In the genomic region with DNA sequence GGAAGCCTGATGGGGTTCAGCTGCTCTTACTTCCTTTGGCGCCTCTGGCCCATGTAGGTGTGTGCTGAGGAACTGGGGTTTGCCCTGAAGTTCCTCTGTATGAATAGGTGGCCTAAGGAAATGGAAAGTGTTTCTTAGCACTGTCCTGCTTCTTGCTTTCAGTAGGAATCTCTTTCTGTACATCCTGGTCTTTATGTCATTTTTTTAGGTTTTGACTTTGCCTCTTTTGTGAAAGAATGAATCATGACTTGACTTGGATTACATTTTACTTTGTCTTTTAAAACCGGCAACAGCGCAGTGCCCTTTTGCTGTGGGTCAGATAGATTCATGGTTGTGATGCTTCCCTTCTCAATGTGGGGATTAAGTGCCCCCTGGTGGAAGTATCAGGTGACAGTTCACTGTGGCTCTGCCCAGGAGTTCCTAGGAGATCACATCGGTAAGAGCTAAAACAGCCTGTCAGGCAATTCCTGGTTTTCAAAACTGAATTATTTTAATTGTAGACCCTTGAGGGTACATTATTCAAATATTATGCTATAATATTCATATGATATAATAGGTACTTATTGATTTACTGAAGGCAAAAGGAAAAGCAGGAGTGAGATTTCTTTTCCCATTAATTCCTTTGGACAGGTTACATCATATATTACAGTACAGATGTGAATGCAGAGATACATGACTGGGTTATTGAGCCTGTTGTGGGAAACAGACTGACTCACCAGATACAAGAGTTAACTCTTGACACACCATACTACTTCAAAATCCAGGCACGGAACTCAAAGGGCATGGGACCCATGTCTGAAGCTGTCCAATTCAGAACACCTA, we compare ENCODE assay signal across 9 cellular contexts.
DNase-seq lines count a peak whose midpoint lies in the region; ATAC-seq, FAIRE-seq and TF ChIP-seq lines count a peak whose summit lies in the region.
"Had no signal": no experiment of that assay in that cellular context is flagged by ENCODE, and none has a peak within 500 bp of the region (broad histone marks: within the 10 kb centered on the region; RNA-seq: fewer than 3 reads in every experiment).

No MANE protein-coding gene starts in this region.

- ATAC-seq in stimulated activated naive B cell treated with anti-CD40 and anti-IgM and Interleukin-4, amounts not matched to agents 10 μg/mL and 1 μg/mL and 100 μg/mL, for 72 hours (replicated peaks): peak; percentile 90 to 92
- ATAC-seq in GM19351 (IDR thresholded peaks at IDR 0.05; ENCODE audit: unreplicated experiment): no peak

- no peak overlapping the region for H3K4me3 Mint-ChIP-seq in mesothelial cell of epicardium
- H3K4me3 Mint-ChIP-seq in stimulated activated naive B cell treated with anti-CD40 and anti-IgM and Interleukin-4, amounts not matched to agents 10 μg/mL and 1 μg/mL and 100 μg/mL, for 72 hours: no peak overlapping the region
- H3K4me3 Mint-ChIP-seq: stimulated activated naive CD8-positive, alpha-beta T cell treated with anti-CD3 and anti-CD28 coated beads, Interleukin-15, Interleukin-2, amounts not matched to agents 100 ng/mL and 50 ng/mL, for 24 hours had no signal

- peak; percentile 59 for FAIRE-seq in endometrium (lab: Jason Lieb, UNC)

- TF ChIP-seq CTCF in C4-2B (conservative IDR thresholded peaks at IDR 0.05) (peak; percentile 93), mesothelial cell of epicardium (IDR thresholded peaks at IDR 0.05; ENCODE audit: unreplicated experiment) (peak; percentile 66)

- H3K27ac Mint-ChIP-seq in mesothelial cell of epicardium: no peak overlapping the region
- peak overlapping the region; percentile 31 for H3K27ac Mint-ChIP-seq in stimulated activated naive B cell treated with anti-CD40 and anti-IgM and Interleukin-4, amounts not matched to agents 10 μg/mL and 1 μg/mL and 100 μg/mL, for 72 hours
- H3K27ac Mint-ChIP-seq: stimulated activated naive CD8-positive, alpha-beta T cell treated with anti-CD3 and anti-CD28 coated beads, Interleukin-15, Interleukin-2, amounts not matched to agents 100 ng/mL and 50 ng/mL, for 24 hours had no signal

- H3K27me3 ChIP-seq in H7 (ENCODE audit: control insufficient read depth, insufficient read depth, low read length): no peaks in the 10 kb centered on the region

- H3K27me3 Mint-ChIP-seq in mesothelial cell of epicardium (ENCODE audit: low read depth): no peaks in the 10 kb centered on the region
- H3K27me3 Mint-ChIP-seq in stimulated activated naive B cell treated with anti-CD40 and anti-IgM and Interleukin-4, amounts not matched to agents 10 μg/mL and 1 μg/mL and 100 μg/mL, for 72 hours: peaks cover 9 to 19% of the 10 kb centered on the region in 2 donors
- H3K27me3 Mint-ChIP-seq: stimulated activated naive CD8-positive, alpha-beta T cell treated with anti-CD3 and anti-CD28 coated beads, Interleukin-15, Interleukin-2, amounts not matched to agents 100 ng/mL and 50 ng/mL, for 24 hours had no signal

- DNase-seq in H7 (peak; percentile 71), NCI-H2196 treated with DMSO at 0.1 percent for 48 hours (lab: John Stamatoyannopoulos, UW; ENCODE audit: unreplicated experiment) (peak; percentile 30), mesothelial cell of epicardium (ENCODE audit: low spot score in 2 of 2, unreplicated experiment in 2 of 2) (no peak)
- DNase-seq in activated CD4-positive, alpha-beta T cell treated with anti-CD3 and anti-CD28 coated beads, Interleukin-2, amount 50 U/mL, for 1 hour: peak; percentile 24
- DNase-seq in stimulated activated naive B cell treated with anti-CD40 and anti-IgM and Interleukin-4, amounts not matched to agents 10 μg/mL and 1 μg/mL and 100 μg/mL, for 72 hours: peak; percentile 23

- no peak overlapping the region for H3K27ac ChIP-seq in C4-2B

- peaks cover 14% of the 10 kb centered on the region for H3K4me1 Mint-ChIP-seq in mesothelial cell of epicardium
- H3K4me1 Mint-ChIP-seq in stimulated activated naive B cell treated with anti-CD40 and anti-IgM and Interleukin-4, amounts not matched to agents 10 μg/mL and 1 μg/mL and 100 μg/mL, for 72 hours: peaks cover 2 to 6% of the 10 kb centered on the region in 2 donors

- no peak overlapping the region for H3K4me3 ChIP-seq in H7 (ENCODE audit: insufficient read depth, low read depth, low read length)

- H3K36me3 ChIP-seq in H7 (replicated peaks; ENCODE audit: control insufficient read depth, insufficient read depth, low read length): no peaks in the 10 kb centered on the region

- H3K9me3 Mint-ChIP-seq in mesothelial cell of epicardium: no peaks in the 10 kb centered on the region
- no peaks in the 10 kb centered on the region for H3K9me3 Mint-ChIP-seq in stimulated activated naive B cell treated with anti-CD40 and anti-IgM and Interleukin-4, amounts not matched to agents 10 μg/mL and 1 μg/mL and 100 μg/mL, for 72 hours
- H3K9me3 Mint-ChIP-seq: stimulated activated naive CD8-positive, alpha-beta T cell treated with anti-CD3 and anti-CD28 coated beads, Interleukin-15, Interleukin-2, amounts not matched to agents 100 ng/mL and 50 ng/mL, for 24 hours had no signal

- H3K36me3 Mint-ChIP-seq in mesothelial cell of epicardium: peaks cover 28% of the 10 kb centered on the region
- no peaks in the 10 kb centered on the region for H3K36me3 Mint-ChIP-seq in stimulated activated naive B cell treated with anti-CD40 and anti-IgM and Interleukin-4, amounts not matched to agents 10 μg/mL and 1 μg/mL and 100 μg/mL, for 72 hours

Comparison
In these comparisons a context has a peak if more than half of its experiments do, and no peak if none do; other contexts are left out.
1. DNase-seq: peak in H7 (single experiment), NCI-H2196 treated with DMSO at 0.1 percent for 48 hours (single experiment), activated CD4-positive, alpha-beta T cell treated with anti-CD3 and anti-CD28 coated beads, Interleukin-2, amount 50 U/mL, for 1 hour (single experiment) and stimulated activated naive B cell treated with anti-CD40 and anti-IgM and Interleukin-4, amounts not matched to agents 10 μg/mL and 1 μg/mL and 100 μg/mL, for 72 hours (single experiment); none in mesothelial cell of epicardium (0 of 2).